ENCODE assay signal across 1 cellular context in the genomic region with DNA sequence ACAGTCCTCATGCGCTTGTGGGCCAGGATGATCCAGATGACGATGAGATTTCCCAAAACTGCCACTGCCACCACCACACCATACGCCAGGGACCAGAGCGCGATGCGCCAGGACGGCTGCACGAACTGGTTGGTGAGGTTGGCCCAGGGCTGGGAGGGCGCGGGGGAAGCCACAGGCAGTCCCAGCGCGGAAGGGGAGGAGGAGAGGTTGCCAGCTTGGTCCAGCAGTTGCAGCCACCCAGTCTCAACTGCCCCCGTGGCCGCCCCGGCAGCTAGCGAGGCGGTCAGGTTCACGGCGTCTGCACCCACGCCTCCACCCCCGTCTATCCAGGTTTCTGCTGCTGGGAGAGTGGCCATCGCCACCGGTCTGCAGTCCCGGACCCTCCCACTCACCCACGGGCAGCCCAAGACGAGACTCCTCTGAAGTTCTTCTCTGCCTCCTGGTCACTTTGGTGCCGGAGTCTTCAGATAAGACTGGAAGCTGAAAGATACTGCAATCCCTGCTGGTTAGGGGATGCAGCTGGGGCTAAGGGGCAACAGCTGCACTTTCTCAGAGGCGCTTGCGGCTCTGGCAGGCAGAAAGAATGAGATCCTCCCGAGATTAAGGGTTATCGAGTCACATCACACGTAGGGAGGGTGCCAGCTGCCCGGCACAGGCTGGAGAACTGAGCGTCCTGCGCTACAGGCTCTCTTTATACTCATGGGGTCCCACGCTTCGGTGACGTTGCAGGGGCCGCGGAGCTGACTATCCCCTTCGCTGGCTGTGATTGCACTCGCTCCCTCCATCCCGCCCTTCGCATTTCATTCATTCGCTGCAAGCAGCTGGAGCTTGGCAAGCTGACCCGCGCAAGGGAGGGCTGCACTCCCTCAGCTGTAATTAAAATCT.
A peak's percentile ranks its signal among the peaks of the same experiment; 100 is the strongest.
TF ChIP-seq lines count a peak whose summit lies in the region.

A gene with protein sequence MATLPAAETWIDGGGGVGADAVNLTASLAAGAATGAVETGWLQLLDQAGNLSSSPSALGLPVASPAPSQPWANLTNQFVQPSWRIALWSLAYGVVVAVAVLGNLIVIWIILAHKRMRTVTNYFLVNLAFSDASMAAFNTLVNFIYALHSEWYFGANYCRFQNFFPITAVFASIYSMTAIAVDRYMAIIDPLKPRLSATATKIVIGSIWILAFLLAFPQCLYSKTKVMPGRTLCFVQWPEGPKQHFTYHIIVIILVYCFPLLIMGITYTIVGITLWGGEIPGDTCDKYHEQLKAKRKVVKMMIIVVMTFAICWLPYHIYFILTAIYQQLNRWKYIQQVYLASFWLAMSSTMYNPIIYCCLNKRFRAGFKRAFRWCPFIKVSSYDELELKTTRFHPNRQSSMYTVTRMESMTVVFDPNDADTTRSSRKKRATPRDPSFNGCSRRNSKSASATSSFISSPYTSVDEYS (minus strand): TSS at position 666 of the 885 bp plus-strand sequence. CDS start 310 bp downstream, at position 356.

TF ChIP-seq in WTC11, 78 proteins besides CTCF, POLR2A, EP300 and RAD21 (continued from another document):
- TF ChIP-seq HMGXB4 (CRISPR knock-in tag; IDR thresholded peaks at IDR 0.05): peak; percentile 48; the same call in 1 of the 2 replicates
- no peak for TF ChIP-seq USF1 (CRISPR knock-in tag; IDR thresholded peaks at IDR 0.05)
- TF ChIP-seq GRHL2 (CRISPR knock-in tag; IDR thresholded peaks at IDR 0.05; ENCODE audit: insufficient replicate concordance, severe bottlenecking): no peak
- TF ChIP-seq ZNF671 (CRISPR knock-in tag; IDR thresholded peaks at IDR 0.05): no peak
- TF ChIP-seq, protein P1, sequence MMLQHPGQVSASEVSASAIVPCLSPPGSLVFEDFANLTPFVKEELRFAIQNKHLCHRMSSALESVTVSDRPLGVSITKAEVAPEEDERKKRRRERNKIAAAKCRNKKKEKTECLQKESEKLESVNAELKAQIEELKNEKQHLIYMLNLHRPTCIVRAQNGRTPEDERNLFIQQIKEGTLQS (CRISPR knock-in tag; conservative IDR thresholded peaks at IDR 0.05): no peak
- TF ChIP-seq FOXK1 (CRISPR knock-in tag; IDR thresholded peaks at IDR 0.05): peak; percentile 57; the same call in 1 of the 2 replicates
- no peak for TF ChIP-seq ZNF425 (CRISPR knock-in tag; conservative IDR thresholded peaks at IDR 0.05)
- TF ChIP-seq, protein P2, sequence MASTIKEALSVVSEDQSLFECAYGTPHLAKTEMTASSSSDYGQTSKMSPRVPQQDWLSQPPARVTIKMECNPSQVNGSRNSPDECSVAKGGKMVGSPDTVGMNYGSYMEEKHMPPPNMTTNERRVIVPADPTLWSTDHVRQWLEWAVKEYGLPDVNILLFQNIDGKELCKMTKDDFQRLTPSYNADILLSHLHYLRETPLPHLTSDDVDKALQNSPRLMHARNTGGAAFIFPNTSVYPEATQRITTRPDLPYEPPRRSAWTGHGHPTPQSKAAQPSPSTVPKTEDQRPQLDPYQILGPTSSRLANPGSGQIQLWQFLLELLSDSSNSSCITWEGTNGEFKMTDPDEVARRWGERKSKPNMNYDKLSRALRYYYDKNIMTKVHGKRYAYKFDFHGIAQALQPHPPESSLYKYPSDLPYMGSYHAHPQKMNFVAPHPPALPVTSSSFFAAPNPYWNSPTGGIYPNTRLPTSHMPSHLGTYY (CRISPR knock-in tag; IDR thresholded peaks at IDR 0.05): no peak
- no peak for TF ChIP-seq CREM (CRISPR knock-in tag; IDR thresholded peaks at IDR 0.05)
- no peak for TF ChIP-seq ZNF121 (CRISPR knock-in tag; IDR thresholded peaks at IDR 0.05)
- TF ChIP-seq, protein P3, sequence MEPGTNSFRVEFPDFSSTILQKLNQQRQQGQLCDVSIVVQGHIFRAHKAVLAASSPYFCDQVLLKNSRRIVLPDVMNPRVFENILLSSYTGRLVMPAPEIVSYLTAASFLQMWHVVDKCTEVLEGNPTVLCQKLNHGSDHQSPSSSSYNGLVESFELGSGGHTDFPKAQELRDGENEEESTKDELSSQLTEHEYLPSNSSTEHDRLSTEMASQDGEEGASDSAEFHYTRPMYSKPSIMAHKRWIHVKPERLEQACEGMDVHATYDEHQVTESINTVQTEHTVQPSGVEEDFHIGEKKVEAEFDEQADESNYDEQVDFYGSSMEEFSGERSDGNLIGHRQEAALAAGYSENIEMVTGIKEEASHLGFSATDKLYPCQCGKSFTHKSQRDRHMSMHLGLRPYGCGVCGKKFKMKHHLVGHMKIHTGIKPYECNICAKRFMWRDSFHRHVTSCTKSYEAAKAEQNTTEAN (CRISPR knock-in tag; IDR thresholded peaks at IDR 0.05): peak; percentile 75; the same call in 1 of the 2 replicates
- no peak for TF ChIP-seq TP53 (CRISPR knock-in tag; IDR thresholded peaks at IDR 0.05)
- TF ChIP-seq ZBTB21 (CRISPR knock-in tag; IDR thresholded peaks at IDR 0.05; ENCODE audit: borderline replicate concordance): no peak
